ENCODE assay signal across 1 cellular context in the genomic region with DNA sequence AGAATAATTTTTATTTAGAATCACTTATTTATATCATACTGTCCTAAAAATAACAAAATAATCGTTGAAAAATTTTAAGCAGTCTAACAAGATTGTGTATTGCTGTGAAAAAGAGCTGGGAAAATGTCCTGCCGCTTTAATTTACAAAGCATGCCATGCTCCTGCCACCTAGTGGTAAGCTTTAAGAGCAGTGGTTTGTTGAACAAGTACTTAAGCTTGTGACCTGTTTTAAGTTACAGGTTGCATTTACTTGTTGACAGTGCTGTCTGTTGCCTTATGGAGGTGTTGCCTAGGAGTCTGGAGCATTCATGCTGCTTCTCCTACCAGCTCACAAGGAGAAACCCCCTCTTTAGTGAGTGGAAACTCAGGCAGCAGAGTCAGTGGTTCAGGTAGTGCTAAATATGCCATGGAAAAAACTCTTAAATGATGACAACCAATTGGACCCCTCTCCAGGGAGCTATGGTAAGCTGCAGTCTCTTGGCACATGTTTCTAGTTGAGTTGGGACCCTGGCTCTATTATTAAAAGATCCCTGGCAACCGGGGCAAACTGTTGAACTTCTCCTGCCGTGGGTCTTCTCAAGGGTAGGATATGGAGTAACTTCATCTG.
TF ChIP-seq lines count a peak whose summit lies in the region.

No MANE protein-coding gene starts in this region.

TF ChIP-seq in GM23338, 12 proteins besides CTCF, POLR2A, EP300 and RAD21 (continued from another document):
- TF ChIP-seq, protein P1, sequence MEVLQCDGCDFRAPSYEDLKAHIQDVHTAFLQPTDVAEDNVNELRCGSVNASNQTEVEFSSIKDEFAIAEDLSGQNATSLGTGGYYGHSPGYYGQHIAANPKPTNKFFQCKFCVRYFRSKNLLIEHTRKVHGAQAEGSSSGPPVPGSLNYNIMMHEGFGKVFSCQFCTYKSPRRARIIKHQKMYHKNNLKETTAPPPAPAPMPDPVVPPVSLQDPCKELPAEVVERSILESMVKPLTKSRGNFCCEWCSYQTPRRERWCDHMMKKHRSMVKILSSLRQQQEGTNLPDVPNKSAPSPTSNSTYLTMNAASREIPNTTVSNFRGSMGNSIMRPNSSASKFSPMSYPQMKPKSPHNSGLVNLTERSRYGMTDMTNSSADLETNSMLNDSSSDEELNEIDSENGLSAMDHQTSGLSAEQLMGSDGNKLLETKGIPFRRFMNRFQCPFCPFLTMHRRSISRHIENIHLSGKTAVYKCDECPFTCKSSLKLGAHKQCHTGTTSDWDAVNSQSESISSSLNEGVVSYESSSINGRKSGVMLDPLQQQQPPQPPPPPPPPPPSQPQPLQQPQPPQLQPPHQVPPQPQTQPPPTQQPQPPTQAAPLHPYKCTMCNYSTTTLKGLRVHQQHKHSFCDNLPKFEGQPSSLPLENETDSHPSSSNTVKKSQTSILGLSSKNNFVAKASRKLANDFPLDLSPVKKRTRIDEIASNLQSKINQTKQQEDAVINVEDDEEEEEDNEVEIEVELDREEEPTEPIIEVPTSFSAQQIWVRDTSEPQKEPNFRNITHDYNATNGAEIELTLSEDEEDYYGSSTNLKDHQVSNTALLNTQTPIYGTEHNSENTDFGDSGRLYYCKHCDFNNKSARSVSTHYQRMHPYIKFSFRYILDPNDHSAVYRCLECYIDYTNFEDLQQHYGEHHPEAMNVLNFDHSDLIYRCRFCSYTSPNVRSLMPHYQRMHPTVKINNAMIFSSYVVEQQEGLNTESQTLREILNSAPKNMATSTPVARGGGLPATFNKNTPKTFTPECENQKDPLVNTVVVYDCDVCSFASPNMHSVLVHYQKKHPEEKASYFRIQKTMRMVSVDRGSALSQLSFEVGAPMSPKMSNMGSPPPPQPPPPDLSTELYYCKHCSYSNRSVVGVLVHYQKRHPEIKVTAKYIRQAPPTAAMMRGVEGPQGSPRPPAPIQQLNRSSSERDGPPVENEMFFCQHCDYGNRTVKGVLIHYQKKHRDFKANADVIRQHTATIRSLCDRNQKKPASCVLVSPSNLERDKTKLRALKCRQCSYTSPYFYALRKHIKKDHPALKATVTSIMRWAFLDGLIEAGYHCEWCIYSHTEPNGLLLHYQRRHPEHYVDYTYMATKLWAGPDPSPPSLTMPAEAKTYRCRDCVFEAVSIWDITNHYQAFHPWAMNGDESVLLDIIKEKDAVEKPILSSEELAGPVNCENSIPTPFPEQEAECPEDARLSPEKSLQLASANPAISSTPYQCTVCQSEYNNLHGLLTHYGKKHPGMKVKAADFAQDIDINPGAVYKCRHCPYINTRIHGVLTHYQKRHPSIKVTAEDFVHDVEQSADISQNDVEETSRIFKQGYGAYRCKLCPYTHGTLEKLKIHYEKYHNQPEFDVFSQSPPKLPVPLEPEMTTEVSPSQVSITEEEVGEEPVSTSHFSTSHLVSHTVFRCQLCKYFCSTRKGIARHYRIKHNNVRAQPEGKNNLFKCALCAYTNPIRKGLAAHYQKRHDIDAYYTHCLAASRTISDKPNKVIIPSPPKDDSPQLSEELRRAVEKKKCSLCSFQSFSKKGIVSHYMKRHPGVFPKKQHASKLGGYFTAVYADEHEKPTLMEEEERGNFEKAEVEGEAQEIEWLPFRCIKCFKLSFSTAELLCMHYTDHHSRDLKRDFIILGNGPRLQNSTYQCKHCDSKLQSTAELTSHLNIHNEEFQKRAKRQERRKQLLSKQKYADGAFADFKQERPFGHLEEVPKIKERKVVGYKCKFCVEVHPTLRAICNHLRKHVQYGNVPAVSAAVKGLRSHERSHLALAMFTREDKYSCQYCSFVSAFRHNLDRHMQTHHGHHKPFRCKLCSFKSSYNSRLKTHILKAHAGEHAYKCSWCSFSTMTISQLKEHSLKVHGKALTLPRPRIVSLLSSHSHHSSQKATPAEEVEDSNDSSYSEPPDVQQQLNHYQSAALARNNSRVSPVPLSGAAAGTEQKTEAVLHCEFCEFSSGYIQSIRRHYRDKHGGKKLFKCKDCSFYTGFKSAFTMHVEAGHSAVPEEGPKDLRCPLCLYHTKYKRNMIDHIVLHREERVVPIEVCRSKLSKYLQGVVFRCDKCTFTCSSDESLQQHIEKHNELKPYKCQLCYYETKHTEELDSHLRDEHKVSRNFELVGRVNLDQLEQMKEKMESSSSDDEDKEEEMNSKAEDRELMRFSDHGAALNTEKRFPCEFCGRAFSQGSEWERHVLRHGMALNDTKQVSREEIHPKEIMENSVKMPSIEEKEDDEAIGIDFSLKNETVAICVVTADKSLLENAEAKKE (CRISPR knock-in tag; IDR thresholded peaks at IDR 0.05) = no peak
- TF ChIP-seq, protein P2, sequence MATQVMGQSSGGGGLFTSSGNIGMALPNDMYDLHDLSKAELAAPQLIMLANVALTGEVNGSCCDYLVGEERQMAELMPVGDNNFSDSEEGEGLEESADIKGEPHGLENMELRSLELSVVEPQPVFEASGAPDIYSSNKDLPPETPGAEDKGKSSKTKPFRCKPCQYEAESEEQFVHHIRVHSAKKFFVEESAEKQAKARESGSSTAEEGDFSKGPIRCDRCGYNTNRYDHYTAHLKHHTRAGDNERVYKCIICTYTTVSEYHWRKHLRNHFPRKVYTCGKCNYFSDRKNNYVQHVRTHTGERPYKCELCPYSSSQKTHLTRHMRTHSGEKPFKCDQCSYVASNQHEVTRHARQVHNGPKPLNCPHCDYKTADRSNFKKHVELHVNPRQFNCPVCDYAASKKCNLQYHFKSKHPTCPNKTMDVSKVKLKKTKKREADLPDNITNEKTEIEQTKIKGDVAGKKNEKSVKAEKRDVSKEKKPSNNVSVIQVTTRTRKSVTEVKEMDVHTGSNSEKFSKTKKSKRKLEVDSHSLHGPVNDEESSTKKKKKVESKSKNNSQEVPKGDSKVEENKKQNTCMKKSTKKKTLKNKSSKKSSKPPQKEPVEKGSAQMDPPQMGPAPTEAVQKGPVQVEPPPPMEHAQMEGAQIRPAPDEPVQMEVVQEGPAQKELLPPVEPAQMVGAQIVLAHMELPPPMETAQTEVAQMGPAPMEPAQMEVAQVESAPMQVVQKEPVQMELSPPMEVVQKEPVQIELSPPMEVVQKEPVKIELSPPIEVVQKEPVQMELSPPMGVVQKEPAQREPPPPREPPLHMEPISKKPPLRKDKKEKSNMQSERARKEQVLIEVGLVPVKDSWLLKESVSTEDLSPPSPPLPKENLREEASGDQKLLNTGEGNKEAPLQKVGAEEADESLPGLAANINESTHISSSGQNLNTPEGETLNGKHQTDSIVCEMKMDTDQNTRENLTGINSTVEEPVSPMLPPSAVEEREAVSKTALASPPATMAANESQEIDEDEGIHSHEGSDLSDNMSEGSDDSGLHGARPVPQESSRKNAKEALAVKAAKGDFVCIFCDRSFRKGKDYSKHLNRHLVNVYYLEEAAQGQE (IDR thresholded peaks at IDR 0.05; ENCODE audit: unreplicated experiment) = no peak
- no peak for TF ChIP-seq EZH2phosphoT487 (IDR thresholded peaks at IDR 0.05; ENCODE audit: unreplicated experiment)
- no peak for TF ChIP-seq ZNF114 (CRISPR knock-in tag; IDR thresholded peaks at IDR 0.05)
- no peak for TF ChIP-seq POLR2AphosphoS5 (IDR thresholded peaks at IDR 0.05; ENCODE audit: low read depth)
- TF ChIP-seq, protein P3, sequence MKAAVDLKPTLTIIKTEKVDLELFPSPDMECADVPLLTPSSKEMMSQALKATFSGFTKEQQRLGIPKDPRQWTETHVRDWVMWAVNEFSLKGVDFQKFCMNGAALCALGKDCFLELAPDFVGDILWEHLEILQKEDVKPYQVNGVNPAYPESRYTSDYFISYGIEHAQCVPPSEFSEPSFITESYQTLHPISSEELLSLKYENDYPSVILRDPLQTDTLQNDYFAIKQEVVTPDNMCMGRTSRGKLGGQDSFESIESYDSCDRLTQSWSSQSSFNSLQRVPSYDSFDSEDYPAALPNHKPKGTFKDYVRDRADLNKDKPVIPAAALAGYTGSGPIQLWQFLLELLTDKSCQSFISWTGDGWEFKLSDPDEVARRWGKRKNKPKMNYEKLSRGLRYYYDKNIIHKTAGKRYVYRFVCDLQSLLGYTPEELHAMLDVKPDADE (IDR thresholded peaks at IDR 0.05) = no peak
- TF ChIP-seq JUNB (IDR thresholded peaks at IDR 0.05; ENCODE audit: unreplicated experiment) = no peak
